In genomic region chr17:58802188-58802587, GRCh38 we compare ENCODE assay signal across 6 cellular contexts.
"Had no signal": no experiment of that assay in that cellular context is flagged by ENCODE, and none has a peak within 500 bp of the region (broad histone marks: within the 10 kb centered on the region; RNA-seq: fewer than 3 reads in every experiment).

No MANE protein-coding gene starts in this region.

- H3K4me2 ChIP-seq: GM23338, KMS-11 had no signal

- DNase-seq: H9, HCEC 1CT, IMR-90, Karpas-422 had no signal

- H3K4me3 ChIP-seq: GM23338 had no signal

- H3K27ac ChIP-seq: KMS-11 had no signal
